17 cellular contexts compared by ENCODE assay signal in genomic region chr2:197259470-197259999, GRCh38. TPM values are rescaled to one million over a fixed set of nuclear protein-coding genes. Genes with fewer than 3 reads are reported as not detected.
DNase-seq lines count a peak whose midpoint lies in the region; ATAC-seq, FAIRE-seq and TF ChIP-seq lines count a peak whose summit lies in the region.
"Had no signal": no experiment of that assay in that cellular context is flagged by ENCODE, and none has a peak within 500 bp of the region (broad histone marks: within the 10 kb centered on the region; RNA-seq: fewer than 3 reads in every experiment).

No MANE protein-coding gene starts in this region.

- no peak for TF ChIP-seq EP300 in GM12878 (IDR thresholded peaks at IDR 0.05; ENCODE audit: borderline replicate concordance in 1 of 2, control insufficient read depth in 1 of 2, low read depth in 2 of 2, low read length in 2 of 2)

- 2% methylated on average over 3 of the region's 3 CpGs for WGBS in GM12878 (ENCODE audit: insufficient coverage, insufficient replicate concordance, low lambda C conversion rate, missing lambda C conversion rate)

- no peak for TF ChIP-seq RAD21 in GM12878 (IDR thresholded peaks at IDR 0.05; ENCODE audit: insufficient read depth, low read depth, low read length)

- no peak overlapping the region for H2AFZ ChIP-seq in GM12878 (ENCODE audit: control insufficient read depth, low read depth, low read length)

- peak overlapping the region; percentile 75 for H3K27ac ChIP-seq in GM12878 (ENCODE audit: control insufficient read depth, insufficient read depth)
- H3K27ac ChIP-seq: A549, brain microvascular endothelial cell had no signal

- intact Hi-C loops in activated CD4-positive, alpha-beta T cell treated with anti-CD3 and anti-CD28 coated beads, Interleukin-2, amount 10 ng/mL, durations not matched to agents 24 days and 14 days (cut with micrococcal nuclease) = loop anchor here (5.0 kb wide), 1 partner anchor 332 kb away; the partner anchor contains the start of gene PGAP1
- intact Hi-C loops in GM12878 (cut with micrococcal nuclease; ENCODE audit: unreplicated experiment) = loop anchor here (2.0 kb wide), 1 partner anchor 51 kb away; no protein-coding TSS in a partner anchor

- no peaks in the 10 kb centered on the region; the same call in 2 of the 3 replicates for H3K9me3 ChIP-seq in GM12878 (replicated peaks; ENCODE audit: control insufficient read depth, insufficient read depth, low read length)
- H3K9me3 ChIP-seq: A549 had no signal

- peak overlapping the region; percentile 84 for H3K27ac Mint-ChIP-seq in activated CD4-positive, alpha-beta T cell treated with anti-CD3 and anti-CD28 coated beads, Interleukin-2, amount 10 ng/mL, durations not matched to agents 24 days and 14 days
- peak overlapping the region; percentile 74 to 85 (median 84) for H3K27ac Mint-ChIP-seq in IgD-negative memory B cell
- H3K27ac Mint-ChIP-seq in stimulated activated effector memory CD8-positive, alpha-beta T cell treated with anti-CD3 and anti-CD28 coated beads, Interleukin-12 subunit alpha, Interleukin-12 subunit beta, amount 100 ng/mL, for 72 hours = peak overlapping the region; percentile 98
- H3K27ac Mint-ChIP-seq: type B pancreatic cell had no signal

- POLR2A ChIA-PET in GM12878 (lab: Charles Lee) = interaction anchor here (0.6 to 5.7 kb wide), 8 partner anchors 15 to 220 kb away, joined by 3 to 85 read pairs (median 4); partner anchors contain the start of gene ANKRD44

- peak overlapping the region; percentile 74 for H3K4me3 Mint-ChIP-seq in activated CD4-positive, alpha-beta T cell treated with anti-CD3 and anti-CD28 coated beads, Interleukin-2, amount 10 ng/mL, durations not matched to agents 24 days and 14 days
- H3K4me3 Mint-ChIP-seq in IgD-negative memory B cell = peak overlapping the region in 2 of 4 donors; percentile 59 to 87
- H3K4me3 Mint-ChIP-seq in stimulated activated effector memory CD8-positive, alpha-beta T cell treated with anti-CD3 and anti-CD28 coated beads, Interleukin-12 subunit alpha, Interleukin-12 subunit beta, amount 100 ng/mL, for 72 hours = peak overlapping the region; percentile 82
- H3K4me3 Mint-ChIP-seq: type B pancreatic cell had no signal

- H3K79me2 ChIP-seq in GM12878 (ENCODE audit: control insufficient read depth, insufficient read depth, low read length) = peaks cover 85% of the 10 kb centered on the region

- H3K27me3 Mint-ChIP-seq in activated CD4-positive, alpha-beta T cell treated with anti-CD3 and anti-CD28 coated beads, Interleukin-2, amount 10 ng/mL, durations not matched to agents 24 days and 14 days = no peaks in the 10 kb centered on the region
- H3K27me3 Mint-ChIP-seq in IgD-negative memory B cell = peaks cover 1% of the 10 kb centered on the region
- H3K27me3 Mint-ChIP-seq: type B pancreatic cell had no signal

- no peaks in the 10 kb centered on the region for H3K9me3 Mint-ChIP-seq in activated CD4-positive, alpha-beta T cell treated with anti-CD3 and anti-CD28 coated beads, Interleukin-2, amount 10 ng/mL, durations not matched to agents 24 days and 14 days
- H3K9me3 Mint-ChIP-seq in IgD-negative memory B cell = no peaks in the 10 kb centered on the region
- no peaks in the 10 kb centered on the region for H3K9me3 Mint-ChIP-seq in stimulated activated effector memory CD8-positive, alpha-beta T cell treated with anti-CD3 and anti-CD28 coated beads, Interleukin-12 subunit alpha, Interleukin-12 subunit beta, amount 100 ng/mL, for 72 hours
- H3K9me3 Mint-ChIP-seq: type B pancreatic cell had no signal

- no peaks in the 10 kb centered on the region for H3K27me3 ChIP-seq in GM12878 (replicated peaks in 1 of 2; ENCODE audit: control insufficient read depth in 2 of 2, insufficient read depth in 2 of 2, low read length in 1 of 2)
- H3K27me3 ChIP-seq: brain microvascular endothelial cell had no signal

- SMC1A ChIA-PET in GM12878 (lab: Charles Lee; ENCODE audit: uncharacterized antibody, unreplicated experiment) = interaction anchor here (0.9 to 7.8 kb wide), 9 partner anchors 10 to 63 kb away, joined by 3 to 165 read pairs (median 3); no protein-coding TSS in a partner anchor

- peaks cover 31% of the 10 kb centered on the region for H3K36me3 Mint-ChIP-seq in activated CD4-positive, alpha-beta T cell treated with anti-CD3 and anti-CD28 coated beads, Interleukin-2, amount 10 ng/mL, durations not matched to agents 24 days and 14 days (ENCODE audit: low read depth)
- peaks cover 2% of the 10 kb centered on the region for H3K36me3 Mint-ChIP-seq in IgD-negative memory B cell
- H3K36me3 Mint-ChIP-seq in stimulated activated effector memory CD8-positive, alpha-beta T cell treated with anti-CD3 and anti-CD28 coated beads, Interleukin-12 subunit alpha, Interleukin-12 subunit beta, amount 100 ng/mL, for 72 hours = peaks cover 57% of the 10 kb centered on the region
- H3K36me3 Mint-ChIP-seq: type B pancreatic cell had no signal

- H4K20me1 ChIP-seq in GM12878 (ENCODE audit: control insufficient read depth, insufficient read depth) = no peaks in the 10 kb centered on the region

- H3K9ac ChIP-seq in GM12878 (ENCODE audit: control insufficient read depth, insufficient read depth, low read length) = peak overlapping the region; percentile 14

- no peak for TF ChIP-seq CTCF in GM12878 (IDR thresholded peaks at IDR 0.05 in 2 of 3, conservative IDR thresholded peaks at IDR 0.05 in 1 of 3; ENCODE audit: control insufficient read depth in 2 of 3, extremely low read depth in 1 of 3, insufficient read depth in 1 of 3, low read depth in 3 of 3, low read length in 3 of 3)

- no peak for FAIRE-seq in GM12878 (lab: Jason Lieb, UNC)
- FAIRE-seq: A549, kidney, RCC 7860 had no signal

- ATAC-seq in GM12878 (peak; percentile 13), GM19452 (IDR thresholded peaks at IDR 0.05; ENCODE audit: unreplicated experiment) (no peak)
- peak; percentile 53 for ATAC-seq in stimulated activated effector memory CD8-positive, alpha-beta T cell treated with anti-CD3 and anti-CD28 coated beads, Interleukin-12 subunit alpha, Interleukin-12 subunit beta, amount 100 ng/mL, for 72 hours
- ATAC-seq: A549, HCT116 had no signal

- RAD21 ChIA-PET in GM12878 (lab: Charles Lee; ENCODE audit: unreplicated experiment) = interaction anchor here (0.7 to 5.7 kb wide), 8 partner anchors 15 to 63 kb away, joined by 3 to 178 read pairs (median 5); partner anchors contain the start of gene ANKRD44

- H3K4me1 ChIP-seq in GM12878 (ENCODE audit: control insufficient read depth, insufficient read depth, low read length) = peaks cover 52% of the 10 kb centered on the region
- H3K4me1 ChIP-seq: A549 had no signal

- TF ChIP-seq POLR2A in GM12878 (IDR thresholded peaks at IDR 0.05; ENCODE audit: low read depth, low read length) = no peak

- in situ Hi-C loops in GM12878 (cut with MboI) = no loop called here

- H3K4me2 ChIP-seq in GM12878 (ENCODE audit: control insufficient read depth, insufficient read depth) = peak overlapping the region; percentile 38
- H3K4me2 ChIP-seq: A549 had no signal

- no TSS peak for BruUV-seq in GM12878 (replicated peaks; lab: Mats Ljungman, UMichigan)

- no peak for DNase-seq in activated CD4-positive, alpha-beta T cell treated with anti-CD3 and anti-CD28 coated beads, Interleukin-2, amount 10 ng/mL, durations not matched to agents 24 days and 14 days
- no peak for DNase-seq in activated CD4-positive, alpha-beta T cell treated with anti-CD3 and anti-CD28 coated beads, Interleukin-2, amount 50 U/mL, for 48 hours
- DNase-seq in GM12878 (ENCODE audit: low read depth, low spot score) (no peak), GM19238 (ENCODE audit: insufficient read length, low spot score) (no peak), NCI-H2081 (lab: John Stamatoyannopoulos, UW) (no peak)
- peak in 1 of 2 donors; percentile 50 for DNase-seq in stimulated activated effector memory CD8-positive, alpha-beta T cell treated with anti-CD3 and anti-CD28 coated beads, Interleukin-12 subunit alpha, Interleukin-12 subunit beta, amount 100 ng/mL, for 72 hours (ENCODE audit: low spot score in 2 of 2)
- DNase-seq: brain microvascular endothelial cell, IMR-90, kidney, NCI-H2029 treated with DMSO at 0.1 percent for 48 hours, NCI-H524 treated with DMSO at 0.1 percent for 48 hours had no signal

- peaks cover 71% of the 10 kb centered on the region for H3K4me1 Mint-ChIP-seq in activated CD4-positive, alpha-beta T cell treated with anti-CD3 and anti-CD28 coated beads, Interleukin-2, amount 10 ng/mL, durations not matched to agents 24 days and 14 days
- peaks cover 65 to 77% (median 69%) of the 10 kb centered on the region in 3 donors for H3K4me1 Mint-ChIP-seq in IgD-negative memory B cell
- H3K4me1 Mint-ChIP-seq in stimulated activated effector memory CD8-positive, alpha-beta T cell treated with anti-CD3 and anti-CD28 coated beads, Interleukin-12 subunit alpha, Interleukin-12 subunit beta, amount 100 ng/mL, for 72 hours = peaks cover 81% of the 10 kb centered on the region

- CTCF ChIA-PET in GM12878 (lab: Yijun Ruan, JAX) = interaction anchor here (1.0 to 5.7 kb wide), 2 partner anchors 44 to 47 kb away, joined by 4 to 68 read pairs; no protein-coding TSS in a partner anchor

- no peak overlapping the region for H3K4me3 ChIP-seq in GM12878
- H3K4me3 ChIP-seq: A549 had no signal

- no peaks in the 10 kb centered on the region; a peak in 2 of 4 replicates for H3K36me3 ChIP-seq in GM12878 (ENCODE audit: control insufficient read depth in 2 of 2, insufficient read depth in 2 of 2, low read length in 1 of 2)
- H3K36me3 ChIP-seq: brain microvascular endothelial cell had no signal

RNA-seq across cellular contexts. Expression of gene ANKRD44, which starts 51.0 kb away (rescaled TPM):
- total RNA-seq in activated CD4-positive, alpha-beta T cell treated with anti-CD3 and anti-CD28 coated beads, Interleukin-2, amount 10 ng/mL, durations not matched to agents 24 days and 14 days = 130 and 147 TPM in 2 replicates
- polyA plus RNA-seq in IgD-negative memory B cell (91.6 TPM), GM12878 (2011; rRNA removed) (96.4 and 99.1 TPM in 2 replicates), GM12878 (2014; fragmentation: Illumina TruSeq; extraction: Trizol) (88.5 and 110 TPM in 2 replicates), GM12878 (2014; fragmentation: Nextera tagmentation; extraction: Ambion mirVana) (10 to 100 TPM; 19.1 to 29.1 TPM), GM12878 (2014; rRNA removed) (41.8 and 56.8 TPM in 2 replicates), GM12878 (2016; fragmentation: Nextera tagmentation; extraction: Ambion mirVana) (10 to 100 TPM; 34.8 to 38.6 TPM)
- total RNA-seq in GM12878 (2013; cell fraction: nucleolus; rRNA removed) = 363 and 399 TPM in 2 replicates
- total RNA-seq in GM12878 (2014; rRNA removed) (63.7 and 65.1 TPM in 2 replicates), GM12878 (2014; rRNA removed; fragmentation: Illumina TruSeq; extraction: Trizol) (62.5 and 68.9 TPM in 2 replicates), GM12878 (2021) (93.8 and 96.3 TPM in 2 replicates)
- polyA plus RNA-seq in GM12878 (2011; ENCODE audit: low read depth) = 31.8 TPM
- 228 and 306 TPM in 2 replicates for polyA plus RNA-seq in GM12878 (2011; cell fraction: cytosol; rRNA removed)
- polyA plus RNA-seq in GM12878 (2011; cell fraction: nucleus; rRNA removed) = 142 and 279 TPM in 2 replicates
- polyA plus RNA-seq in GM12878 (2012) = 26.9 and 39.0 TPM in 2 replicates
- polyA minus RNA-seq in GM12878 (2011; rRNA and poly(A)+ RNA removed) = 511 and 573 TPM in 2 replicates
- 75.6 and 115 TPM in 2 replicates for polyA minus RNA-seq in GM12878 (2011; cell fraction: cytosol; rRNA and poly(A)+ RNA removed)
- polyA minus RNA-seq in GM12878 (2011; cell fraction: nucleus; rRNA and poly(A)+ RNA removed) = 178 and 239 TPM in 2 replicates
